Comparison of ENCODE assay signal across 1 cellular context in genomic region chr1:194538453-194538852, GRCh38.
TF ChIP-seq lines count a peak whose summit lies in the region.

No MANE protein-coding gene starts in this region.

TF ChIP-seq in GM23338, 12 proteins besides CTCF, POLR2A, EP300 and RAD21 (continued from another document):
- TF ChIP-seq ZNF462 (CRISPR knock-in tag; IDR thresholded peaks at IDR 0.05) (no peak), REST (IDR thresholded peaks at IDR 0.05; ENCODE audit: unreplicated experiment) (no peak), EZH2 (IDR thresholded peaks at IDR 0.05; ENCODE audit: low read depth, unreplicated experiment) (no peak), EZH2phosphoT487 (IDR thresholded peaks at IDR 0.05; ENCODE audit: unreplicated experiment) (no peak), JUNB (IDR thresholded peaks at IDR 0.05; ENCODE audit: unreplicated experiment) (no peak), ETS1 (IDR thresholded peaks at IDR 0.05) (no peak), STAT1 (IDR thresholded peaks at IDR 0.05; ENCODE audit: unreplicated experiment) (no peak)
